ENCODE assay signal across 10 cellular contexts in genomic region chr1:233598891-233599541, GRCh38. TPM values are rescaled to one million over a fixed set of nuclear protein-coding genes. Genes with fewer than 3 reads are reported as not detected.
DNase-seq lines count a peak whose midpoint lies in the region; ATAC-seq and TF ChIP-seq lines count a peak whose summit lies in the region.
"Had no signal": no experiment of that assay in that cellular context is flagged by ENCODE, and none has a peak within 500 bp of the region (broad histone marks: within the 10 kb centered on the region; RNA-seq: fewer than 3 reads in every experiment).

No MANE protein-coding gene starts in this region.

- peaks cover 21% of the 10 kb centered on the region for H3K27me3 Mint-ChIP-seq in endodermal cell (ENCODE audit: insufficient read depth)

- H3K27me3 ChIP-seq in endodermal cell (ENCODE audit: control insufficient read depth, insufficient read depth, low read length, poor library complexity, severe bottlenecking) = no peaks in the 10 kb centered on the region
- no peaks in the 10 kb centered on the region for H3K27me3 ChIP-seq in ascending aorta

- ATAC-seq in GM18909 (IDR thresholded peaks at IDR 0.05; ENCODE audit: poor library complexity, unreplicated experiment) (peak; percentile 89), HG02840 (IDR thresholded peaks at IDR 0.05; ENCODE audit: low FRiP score, unreplicated experiment) (peak; percentile 59), SK-N-SH treated with all-trans-retinoic acid at 6 μM for 48 hours (peak; percentile 58)

- peaks cover 6% of the 10 kb centered on the region for H3K4me1 Mint-ChIP-seq in endodermal cell

- H3K9ac ChIP-seq in endodermal cell (ENCODE audit: extremely low read depth, low read length, poor library complexity, severe bottlenecking) = no peak overlapping the region

- no peak for TF ChIP-seq CTCF in endodermal cell (conservative IDR thresholded peaks at IDR 0.05)
- no peak for TF ChIP-seq CTCF in ascending aorta (IDR thresholded peaks at IDR 0.05)

- DNase-seq in GM04504 (ENCODE audit: low read depth) = peak; percentile 14
- no peak for DNase-seq in endodermal cell
- DNase-seq in ascending aorta (ENCODE audit: low spot score in 2 of 2) = no peak
- no peak for DNase-seq in GM03348 (ENCODE audit: low spot score)
- DNase-seq in LoVo (ENCODE audit: low spot score) = no peak
- DNase-seq: DMS79, erythroblast had no signal

- no peak overlapping the region for H3K27ac ChIP-seq in endodermal cell (ENCODE audit: low read depth, low read length)
- no peak overlapping the region for H3K27ac ChIP-seq in ascending aorta

- no peak overlapping the region for H3K27ac Mint-ChIP-seq in endodermal cell

- intact Hi-C loops in ascending aorta (cut with DNase I) = no loop called here

- H3K9me3 ChIP-seq in endodermal cell (ENCODE audit: control insufficient read depth, low read length) (no peaks in the 10 kb centered on the region), ascending aorta (no peaks in the 10 kb centered on the region)

- no peak overlapping the region for H3K4me3 Mint-ChIP-seq in endodermal cell

- WGBS in endodermal cell (ENCODE audit: insufficient coverage in 1 of 2, insufficient read length in 1 of 2), 2 experiments = 90 to 91% methylated on average over 3 to 8 of the region's 8 CpGs

- H3K36me3 ChIP-seq in endodermal cell (ENCODE audit: control insufficient read depth, insufficient read depth, low read length) = no peaks in the 10 kb centered on the region
- no peaks in the 10 kb centered on the region for H3K36me3 ChIP-seq in ascending aorta

- H3K36me3 Mint-ChIP-seq in endodermal cell (ENCODE audit: low read depth) = no peaks in the 10 kb centered on the region

- H3K4me3 ChIP-seq in endodermal cell (ENCODE audit: low read length) (no peak overlapping the region), ascending aorta (no peak overlapping the region)

- H3K9me3 Mint-ChIP-seq in endodermal cell = no peaks in the 10 kb centered on the region

- H3K4me1 ChIP-seq in endodermal cell (ENCODE audit: control insufficient read depth, insufficient read depth, low read length) (no peaks in the 10 kb centered on the region), ascending aorta (no peaks in the 10 kb centered on the region)

TF ChIP-seq in SK-N-SH treated with all-trans-retinoic acid at 6 μM for 48 hours, 23 proteins besides CTCF, POLR2A, EP300 and RAD21:
- TF ChIP-seq PPARA (CRISPR knock-in tag; IDR thresholded peaks at IDR 0.05; ENCODE audit: borderline replicate concordance) = no peak
- TF ChIP-seq, protein P1, sequence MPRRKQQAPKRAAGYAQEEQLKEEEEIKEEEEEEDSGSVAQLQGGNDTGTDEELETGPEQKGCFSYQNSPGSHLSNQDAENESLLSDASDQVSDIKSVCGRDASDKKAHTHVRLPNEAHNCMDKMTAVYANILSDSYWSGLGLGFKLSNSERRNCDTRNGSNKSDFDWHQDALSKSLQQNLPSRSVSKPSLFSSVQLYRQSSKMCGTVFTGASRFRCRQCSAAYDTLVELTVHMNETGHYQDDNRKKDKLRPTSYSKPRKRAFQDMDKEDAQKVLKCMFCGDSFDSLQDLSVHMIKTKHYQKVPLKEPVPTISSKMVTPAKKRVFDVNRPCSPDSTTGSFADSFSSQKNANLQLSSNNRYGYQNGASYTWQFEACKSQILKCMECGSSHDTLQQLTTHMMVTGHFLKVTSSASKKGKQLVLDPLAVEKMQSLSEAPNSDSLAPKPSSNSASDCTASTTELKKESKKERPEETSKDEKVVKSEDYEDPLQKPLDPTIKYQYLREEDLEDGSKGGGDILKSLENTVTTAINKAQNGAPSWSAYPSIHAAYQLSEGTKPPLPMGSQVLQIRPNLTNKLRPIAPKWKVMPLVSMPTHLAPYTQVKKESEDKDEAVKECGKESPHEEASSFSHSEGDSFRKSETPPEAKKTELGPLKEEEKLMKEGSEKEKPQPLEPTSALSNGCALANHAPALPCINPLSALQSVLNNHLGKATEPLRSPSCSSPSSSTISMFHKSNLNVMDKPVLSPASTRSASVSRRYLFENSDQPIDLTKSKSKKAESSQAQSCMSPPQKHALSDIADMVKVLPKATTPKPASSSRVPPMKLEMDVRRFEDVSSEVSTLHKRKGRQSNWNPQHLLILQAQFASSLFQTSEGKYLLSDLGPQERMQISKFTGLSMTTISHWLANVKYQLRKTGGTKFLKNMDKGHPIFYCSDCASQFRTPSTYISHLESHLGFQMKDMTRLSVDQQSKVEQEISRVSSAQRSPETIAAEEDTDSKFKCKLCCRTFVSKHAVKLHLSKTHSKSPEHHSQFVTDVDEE (CRISPR knock-in tag; IDR thresholded peaks at IDR 0.05) = 0 out of 2 replicates have a peak, but pooled peaks have one; percentile 60
- no peak for TF ChIP-seq ZNF8 (CRISPR knock-in tag; IDR thresholded peaks at IDR 0.05)
- peak; percentile 90 for TF ChIP-seq ISL1 (CRISPR knock-in tag; IDR thresholded peaks at IDR 0.05)
- TF ChIP-seq, protein P2, sequence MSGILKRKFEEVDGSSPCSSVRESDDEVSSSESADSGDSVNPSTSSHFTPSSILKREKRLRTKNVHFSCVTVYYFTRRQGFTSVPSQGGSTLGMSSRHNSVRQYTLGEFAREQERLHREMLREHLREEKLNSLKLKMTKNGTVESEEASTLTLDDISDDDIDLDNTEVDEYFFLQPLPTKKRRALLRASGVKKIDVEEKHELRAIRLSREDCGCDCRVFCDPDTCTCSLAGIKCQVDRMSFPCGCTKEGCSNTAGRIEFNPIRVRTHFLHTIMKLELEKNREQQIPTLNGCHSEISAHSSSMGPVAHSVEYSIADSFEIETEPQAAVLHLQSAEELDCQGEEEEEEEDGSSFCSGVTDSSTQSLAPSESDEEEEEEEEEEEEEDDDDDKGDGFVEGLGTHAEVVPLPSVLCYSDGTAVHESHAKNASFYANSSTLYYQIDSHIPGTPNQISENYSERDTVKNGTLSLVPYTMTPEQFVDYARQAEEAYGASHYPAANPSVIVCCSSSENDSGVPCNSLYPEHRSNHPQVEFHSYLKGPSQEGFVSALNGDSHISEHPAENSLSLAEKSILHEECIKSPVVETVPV (CRISPR knock-in tag; IDR thresholded peaks at IDR 0.05) = no peak
- TF ChIP-seq OSR1 (CRISPR knock-in tag; IDR thresholded peaks at IDR 0.05) = no peak
- TF ChIP-seq PATZ1 (CRISPR knock-in tag; IDR thresholded peaks at IDR 0.05; ENCODE audit: borderline replicate concordance) = peak; percentile 63; the same call in 1 of the 2 replicates
- no peak for TF ChIP-seq ESRRG (CRISPR knock-in tag; IDR thresholded peaks at IDR 0.05)
- TF ChIP-seq TCF4 (CRISPR knock-in tag; IDR thresholded peaks at IDR 0.05; ENCODE audit: borderline replicate concordance) = peak; percentile 21; the same call in 1 of the 2 replicates
- TF ChIP-seq ZNF70 (CRISPR knock-in tag; IDR thresholded peaks at IDR 0.05) = no peak
- no peak for TF ChIP-seq ARNTL (CRISPR knock-in tag; IDR thresholded peaks at IDR 0.05; ENCODE audit: borderline replicate concordance, low read depth)

RNA-seq across cellular contexts. Expression of gene KCNK1, which starts 14.9 kb away (rescaled TPM):
- total RNA-seq in endodermal cell (10 to 100 TPM; 50.1 to 55.7 TPM), ascending aorta (1.4 TPM)
- 6.4 TPM for polyA plus RNA-seq in endodermal cell (2013, experiment 1 of 2)
- 5.9 TPM for polyA plus RNA-seq in endodermal cell (2013, experiment 2 of 2)

Comparison
In these comparisons a context has a peak if more than half of its experiments do, and no peak if none do; other contexts are left out.
1. RNA of gene KCNK1, which starts 14.9 kb away (total RNA-seq): 50.1 to 55.7 TPM in endodermal cell; 1.4 TPM in ascending aorta (single experiment); every median in the first group is over 10 times any median in the second.
2. Peak in every context shown above with its lines, with median percentiles within 50 percentile points of each other: ATAC-seq.